In genomic region chr4:140652601-140653000, GRCh38 we compare ENCODE assay signal across 20 cellular contexts.
DNase-seq lines count a peak whose midpoint lies in the region; ATAC-seq and TF ChIP-seq lines count a peak whose summit lies in the region.
"Had no signal": no experiment of that assay in that cellular context is flagged by ENCODE, and none has a peak within 500 bp of the region (broad histone marks: within the 10 kb centered on the region; RNA-seq: fewer than 3 reads in every experiment).

No MANE protein-coding gene starts in this region.

- H3K27me3 ChIP-seq in upper lobe of left lung = no peaks in the 10 kb centered on the region
- H3K27me3 ChIP-seq: BE2C had no signal

- H3K4me3 Mint-ChIP-seq in mesothelial cell of epicardium = no peak overlapping the region
- H3K4me3 Mint-ChIP-seq in stimulated activated memory B cell treated with anti-CD40 and anti-IgM and Interleukin-4, amounts not matched to agents 10 μg/mL and 1 μg/mL and 100 μg/mL, for 72 hours = no peak overlapping the region
- H3K4me3 Mint-ChIP-seq: H9 had no signal

- H3K27ac Mint-ChIP-seq in mesothelial cell of epicardium = peak overlapping the region; percentile 96
- H3K27ac Mint-ChIP-seq in stimulated activated memory B cell treated with anti-CD40 and anti-IgM and Interleukin-4, amounts not matched to agents 10 μg/mL and 1 μg/mL and 100 μg/mL, for 72 hours = peak overlapping the region; percentile 42
- H3K27ac Mint-ChIP-seq: HFFc6 had no signal

- no peaks in the 10 kb centered on the region for H3K9me3 Mint-ChIP-seq in mesothelial cell of epicardium
- no peaks in the 10 kb centered on the region for H3K9me3 Mint-ChIP-seq in stimulated activated memory B cell treated with anti-CD40 and anti-IgM and Interleukin-4, amounts not matched to agents 10 μg/mL and 1 μg/mL and 100 μg/mL, for 72 hours
- H3K9me3 Mint-ChIP-seq: H9, HFFc6 had no signal

- no peak for ATAC-seq in stimulated activated memory B cell treated with anti-CD40 and anti-IgM and Interleukin-4, amounts not matched to agents 10 μg/mL and 1 μg/mL and 100 μg/mL, for 72 hours
- ATAC-seq in upper lobe of left lung (ENCODE audit: low FRiP score in 2 of 2) = no peak
- ATAC-seq: GM12878, PC-3 had no signal

- no peaks in the 10 kb centered on the region for H3K9me3 ChIP-seq in upper lobe of left lung
- H3K9me3 ChIP-seq: BE2C had no signal

- TF ChIP-seq POLR2A in upper lobe of left lung (IDR thresholded peaks at IDR 0.05) = no peak

- H3K27ac ChIP-seq in upper lobe of left lung = no peak overlapping the region
- H3K27ac ChIP-seq in caudate nucleus (ENCODE audit: low read depth, low read length) = no peak overlapping the region

- WGBS in upper lobe of left lung, 2 donors = 89 to 90% methylated on average over 2 of the region's 2 CpGs

- TF ChIP-seq EP300 in upper lobe of left lung (IDR thresholded peaks at IDR 0.05) = no peak

- DNase-seq in HK-2 (ENCODE audit: unreplicated experiment) (peak; percentile 16), glomerular visceral epithelial cell (ENCODE audit: extremely low spot score) (peak; percentile 26), mesothelial cell of epicardium (ENCODE audit: low spot score in 2 of 2, unreplicated experiment in 2 of 2) (no peak), upper lobe of left lung (no peak), caudate nucleus (lab: John Stamatoyannopoulos, UW) (no peak), foreskin melanocyte (no peak)
- DNase-seq: BE2C, DMS79, H9, HFFc6, Karpas-422, MV-4-11, NCI-H1694, NCI-H2081 treated with DMSO at 0.1 percent for 48 hours, NCI-H2171 treated with DMSO at 0.1 percent for 48 hours, NCI-H526, PC-3, Right ventricle myocardium superior had no signal

- H3K4me1 ChIP-seq in upper lobe of left lung = no peaks in the 10 kb centered on the region
- H3K4me1 ChIP-seq: BE2C had no signal

- no peak overlapping the region for H3K4me3 ChIP-seq in upper lobe of left lung
- H3K4me3 ChIP-seq: GM12878 had no signal

- H3K36me3 ChIP-seq in upper lobe of left lung = peaks cover 0 to 56% (median 18%) of the 10 kb centered on the region in 4 donors

- H3K4me1 Mint-ChIP-seq in mesothelial cell of epicardium = peaks cover 41% of the 10 kb centered on the region
- H3K4me1 Mint-ChIP-seq in stimulated activated memory B cell treated with anti-CD40 and anti-IgM and Interleukin-4, amounts not matched to agents 10 μg/mL and 1 μg/mL and 100 μg/mL, for 72 hours = no peaks in the 10 kb centered on the region

- peaks cover 54% of the 10 kb centered on the region for H3K36me3 Mint-ChIP-seq in mesothelial cell of epicardium
- H3K36me3 Mint-ChIP-seq in stimulated activated memory B cell treated with anti-CD40 and anti-IgM and Interleukin-4, amounts not matched to agents 10 μg/mL and 1 μg/mL and 100 μg/mL, for 72 hours = peaks cover 77% of the 10 kb centered on the region

- TF ChIP-seq CTCF in mesothelial cell of epicardium (IDR thresholded peaks at IDR 0.05; ENCODE audit: unreplicated experiment) = no peak
- TF ChIP-seq CTCF in upper lobe of left lung (IDR thresholded peaks at IDR 0.05) = no peak

- H3K27me3 Mint-ChIP-seq in mesothelial cell of epicardium (ENCODE audit: low read depth) = no peaks in the 10 kb centered on the region
- no peaks in the 10 kb centered on the region for H3K27me3 Mint-ChIP-seq in stimulated activated memory B cell treated with anti-CD40 and anti-IgM and Interleukin-4, amounts not matched to agents 10 μg/mL and 1 μg/mL and 100 μg/mL, for 72 hours

Comparison
In these comparisons a context has a peak if more than half of its experiments do, and no peak if none do; other contexts are left out.
1. DNase-seq: peak in HK-2 (single experiment) and glomerular visceral epithelial cell (single experiment); none in mesothelial cell of epicardium (0 of 2), upper lobe of left lung (0 of 2), caudate nucleus (0 of 61) and foreskin melanocyte (single experiment).